Comparison of ENCODE assay signal across 19 cellular contexts in genomic region chr17:2682304-2682938, GRCh38. TPM values are rescaled to one million over a fixed set of nuclear protein-coding genes. Genes with fewer than 3 reads are reported as not detected.
DNase-seq lines count a peak whose midpoint lies in the region; ATAC-seq, FAIRE-seq and TF ChIP-seq lines count a peak whose summit lies in the region.
"Had no signal": no experiment of that assay in that cellular context is flagged by ENCODE, and none has a peak within 500 bp of the region (broad histone marks: within the 10 kb centered on the region; RNA-seq: fewer than 3 reads in every experiment).

No MANE protein-coding gene starts in this region.

- no peaks in the 10 kb centered on the region for H3K9me3 Mint-ChIP-seq in CD8-positive, alpha-beta T cell

- CTCF ChIA-PET in CD8-positive, alpha-beta T cell (lab: Charles Lee): no interaction called here

- intact Hi-C loops in CD8-positive, alpha-beta T cell (cut with DNase I, micrococcal nuclease): no loop called here

- POLR2A ChIA-PET in CD8-positive, alpha-beta T cell (lab: Charles Lee): no interaction called here

- TF ChIP-seq CTCF in 22Rv1 (IDR thresholded peaks at IDR 0.05): no peak
- TF ChIP-seq CTCF in fibroblast of the aortic adventitia (IDR thresholded peaks at IDR 0.05; ENCODE audit: insufficient read depth, low read length): no peak
- no peak for TF ChIP-seq CTCF in CD8-positive, alpha-beta T cell (IDR thresholded peaks at IDR 0.05)

- no peak overlapping the region for H3K4me3 Mint-ChIP-seq in CD8-positive, alpha-beta T cell

- H3K27ac ChIP-seq in 22Rv1 (peak overlapping the region; percentile 48), angular gyrus (ENCODE audit: low read depth, low read length) (peak overlapping the region; percentile 72)
- H3K27ac ChIP-seq in CD8-positive, alpha-beta T cell (ENCODE audit: low read depth, low read length): no peak overlapping the region
- H3K27ac ChIP-seq: C4-2B, GM23248, RWPE1, SJSA1 had no signal

- no peaks in the 10 kb centered on the region for H3K27me3 ChIP-seq in CD8-positive, alpha-beta T cell (ENCODE audit: insufficient read depth, low read length)
- H3K27me3 ChIP-seq: SJSA1 had no signal

- peak; percentile 6 for FAIRE-seq in G401.6 (lab: Jason Lieb, UNC)

- peaks cover 42% of the 10 kb centered on the region for H3K36me3 ChIP-seq in CD8-positive, alpha-beta T cell (ENCODE audit: insufficient read depth, low read length)

- ATAC-seq in CD8-positive, alpha-beta T cell: no peak

- no peak overlapping the region for H3K4me3 ChIP-seq in fibroblast of the aortic adventitia (ENCODE audit: low read depth, low read length)
- no peak overlapping the region for H3K4me3 ChIP-seq in CD8-positive, alpha-beta T cell (ENCODE audit: low read depth, low read length)
- H3K4me3 ChIP-seq: GM23248, SJSA1 had no signal

- H3K9me3 ChIP-seq in CD8-positive, alpha-beta T cell (ENCODE audit: low read length): no peaks in the 10 kb centered on the region
- H3K9me3 ChIP-seq: SJSA1 had no signal

- peaks cover 2% of the 10 kb centered on the region for H3K4me1 Mint-ChIP-seq in CD8-positive, alpha-beta T cell (ENCODE audit: low read depth)

- no peak overlapping the region for H3K27ac Mint-ChIP-seq in CD8-positive, alpha-beta T cell

- DNase-seq in fibroblast of the aortic adventitia (ENCODE audit: low read depth): peak; percentile 30
- no peak for DNase-seq in activated CD4-positive, alpha-beta T cell treated with anti-CD3 and anti-CD28 coated beads, Interleukin-2, amount 50 U/mL, for 1 hour
- no peak for DNase-seq in CD8-positive, alpha-beta T cell
- DNase-seq in NCI-H1694 (lab: John Stamatoyannopoulos, UW): no peak
- no peak for DNase-seq in RPMI8226
- DNase-seq: DMS53; GM23248; HCEC 1CT; NCI-H1930; NCI-H2171 treated with DMSO at 0.1 percent for 48 hours; NCI-H446 treated with DMSO at 0.1 percent for 48 hours; NK-92 treated with Interleukin-12 subunit alpha and Interleukin-12 subunit beta, amount 100 ng/mL, for 24 hours; OCI-M1 had no signal

- no peaks in the 10 kb centered on the region for H3K27me3 Mint-ChIP-seq in CD8-positive, alpha-beta T cell (ENCODE audit: low read depth)

- no peaks in the 10 kb centered on the region for H3K4me1 ChIP-seq in CD8-positive, alpha-beta T cell (ENCODE audit: insufficient read depth, low read length)
- H3K4me1 ChIP-seq: SJSA1 had no signal

- H3K36me3 Mint-ChIP-seq in CD8-positive, alpha-beta T cell: peaks cover 64% of the 10 kb centered on the region

RNA-seq across cellular contexts. Expression of gene CLUH, which starts 29.1 kb away (rescaled TPM):
- total RNA-seq in fibroblast of the aortic adventitia (ENCODE audit: low replicate concordance): 17.1 and 39.1 TPM in 2 replicates
- total RNA-seq in CD8-positive, alpha-beta T cell: 10 to 100 TPM; 50.8 to 51.1 TPM
